ENCODE assay signal across 7 cellular contexts in genomic region chr17:70169707-70170597, GRCh38. TPM values are rescaled to one million over a fixed set of nuclear protein-coding genes. Genes with fewer than 3 reads are reported as not detected.
DNase-seq lines count a peak whose midpoint lies in the region; ATAC-seq, FAIRE-seq and TF ChIP-seq lines count a peak whose summit lies in the region.

No MANE protein-coding gene starts in this region.

- peak; percentile 62 for ATAC-seq in Panc1
- no peak for ATAC-seq in GM18861 (IDR thresholded peaks at IDR 0.05; ENCODE audit: unreplicated experiment)

- no peak for TF ChIP-seq POLR2A in H54 (IDR thresholded peaks at IDR 0.05; ENCODE audit: low read depth, low read length)

- POLR2A ChIA-PET in Panc1 (lab: Charles Lee) = interaction anchor here (0.6 kb wide), 2 partner anchors 49 to 53 kb away, joined by 4 read pairs; no protein-coding TSS in a partner anchor

- peak overlapping the region; percentile 64 to 67 for H3K4me3 ChIP-seq in Panc1 (ENCODE audit: low read depth in 2 of 2, low read length in 2 of 2)
- peak overlapping the region; percentile 68 for H3K4me3 ChIP-seq in epithelial cell of proximal tubule (ENCODE audit: low read depth, low read length)
- peak overlapping the region; percentile 72 to 83 for H3K4me3 ChIP-seq in muscle layer of duodenum (ENCODE audit: low read depth in 1 of 2, low read length in 2 of 2)

- H3K27ac ChIP-seq in Panc1 (ENCODE audit: low read length) (peak overlapping the region; percentile 55; the same call in 1 of the 2 replicates), muscle layer of duodenum (ENCODE audit: low read length) (peak overlapping the region; percentile 78)

- no peak for DNase-seq in H54 (ENCODE audit: insufficient read length, low spot score)
- DNase-seq in Panc1 (ENCODE audit: low read depth, low spot score) = no peak
- no peak for DNase-seq in epithelial cell of proximal tubule (ENCODE audit: low read depth)
- no peak for DNase-seq in HuH-7.5 (ENCODE audit: low spot score)
- DNase-seq in GOT3 (lab: John Stamatoyannopoulos, UW) = no peak

- peaks cover 12% of the 10 kb centered on the region for H3K4me1 ChIP-seq in Panc1 (ENCODE audit: control insufficient read depth, insufficient read depth, low read length)
- peaks cover 0 to 4% of the 10 kb centered on the region in 2 donors for H3K4me1 ChIP-seq in muscle layer of duodenum (ENCODE audit: control insufficient read depth in 1 of 2, insufficient read depth in 2 of 2, low read length in 2 of 2)

- CTCF ChIA-PET in Panc1 (lab: Charles Lee) = interaction anchor here (0.6 kb wide), 1 partner anchor 452 kb away, joined by 4 read pairs; no protein-coding TSS in a partner anchor

- H3K27me3 ChIP-seq in Panc1 (ENCODE audit: control insufficient read depth, insufficient read depth, low read length) (peaks cover 32% of the 10 kb centered on the region), muscle layer of duodenum (ENCODE audit: low read depth, low read length) (no peaks in the 10 kb centered on the region)

- BruUV-seq in Panc1 (replicated peaks; lab: Mats Ljungman, UMichigan) = no TSS peak

- peak; percentile 55 for FAIRE-seq in H54 (lab: Jason Lieb, UNC)

- H3K9me3 ChIP-seq in Panc1 (ENCODE audit: control insufficient read depth, insufficient read depth, low read depth, low read length) = no peaks in the 10 kb centered on the region
- H3K9me3 ChIP-seq in muscle layer of duodenum (ENCODE audit: control insufficient read depth in 1 of 2, low read length in 2 of 2) = no peaks in the 10 kb centered on the region

- intact Hi-C loops in Panc1 (cut with micrococcal nuclease; ENCODE audit: unreplicated experiment) = loop anchor here (5.0 to 10.0 kb wide), 2 partner anchors 385 to 452 kb away; no protein-coding TSS in a partner anchor

- in situ Hi-C loops in Panc1 (cut with HindIII; ENCODE audit: low pct_unique_long_range_greater_than_20kb, low sequenced_read_pairs) = no loop called here

- H3K36me3 ChIP-seq in Panc1 (ENCODE audit: control insufficient read depth, insufficient read depth, low read length) (no peaks in the 10 kb centered on the region), muscle layer of duodenum (ENCODE audit: control insufficient read depth in 1 of 2, insufficient read depth in 2 of 2, low read length in 2 of 2) (peaks cover under 1 to 4% of the 10 kb centered on the region in 2 donors)

- TF ChIP-seq CTCF in Panc1 (IDR thresholded peaks at IDR 0.05) (no peak), epithelial cell of proximal tubule (conservative IDR thresholded peaks at IDR 0.05; ENCODE audit: low read depth, low read length) (no peak)

RNA-seq across cellular contexts. Expression of gene KCNJ2, which starts 0.6 kb away (rescaled TPM):
- total RNA-seq in Panc1 (2021; ENCODE audit: unreplicated experiment) (1.5 TPM), epithelial cell of proximal tubule (0.22 and 0.29 TPM in 2 replicates)
- polyA plus RNA-seq in Panc1 (2012; ENCODE audit: insufficient read length) = 0.99 TPM
